11 cellular contexts compared by ENCODE assay signal in genomic region chr18:77478619-77479018, GRCh38.
DNase-seq lines count a peak whose midpoint lies in the region; ATAC-seq and TF ChIP-seq lines count a peak whose summit lies in the region.
"Had no signal": no experiment of that assay in that cellular context is flagged by ENCODE, and none has a peak within 500 bp of the region (broad histone marks: within the 10 kb centered on the region; RNA-seq: fewer than 3 reads in every experiment).

No MANE protein-coding gene starts in this region.

- no peak overlapping the region for H3K4me3 Mint-ChIP-seq in chondrocyte (ENCODE audit: unreplicated experiment)
- H3K4me3 Mint-ChIP-seq: natural killer cell had no signal

- peak; percentile 72 for DNase-seq in Daoy (ENCODE audit: low read depth)
- DNase-seq in MV-4-11 (lab: John Stamatoyannopoulos, UW), result peak; percentile 76
- no peak for DNase-seq in chondrocyte (ENCODE audit: low spot score)
- peak; percentile 34 for DNase-seq in mucosa of gallbladder (ENCODE audit: low spot score)
- no peak for DNase-seq in activated T-cell treated with anti-CD3 and anti-CD28 coated beads, Interleukin-2, amount 50 U/mL, for 48 hours
- DNase-seq: activated CD4-positive, alpha-beta T cell treated with anti-CD3 and anti-CD28 coated beads for 48 hours; natural killer cell; NCI-H1930 had no signal

- H3K27ac Mint-ChIP-seq in chondrocyte (ENCODE audit: unreplicated experiment), result no peak overlapping the region
- H3K27ac Mint-ChIP-seq: natural killer cell had no signal

- ATAC-seq in GM21529 (IDR thresholded peaks at IDR 0.05; ENCODE audit: unreplicated experiment), result no peak
- no peak for ATAC-seq in GM21447 (IDR thresholded peaks at IDR 0.05; ENCODE audit: unreplicated experiment)
- no peak for ATAC-seq in GM21515 (IDR thresholded peaks at IDR 0.05; ENCODE audit: unreplicated experiment)
- ATAC-seq: natural killer cell had no signal

- H3K36me3 Mint-ChIP-seq in chondrocyte (ENCODE audit: low read depth), result peaks cover 1% of the 10 kb centered on the region
- H3K36me3 Mint-ChIP-seq: natural killer cell had no signal

- TF ChIP-seq CTCF in chondrocyte (IDR thresholded peaks at IDR 0.05), result peak; percentile 25

- peaks cover 8% of the 10 kb centered on the region for H3K9me3 Mint-ChIP-seq in chondrocyte (ENCODE audit: low read depth)
- H3K9me3 Mint-ChIP-seq: natural killer cell had no signal

- H3K4me1 Mint-ChIP-seq in chondrocyte (ENCODE audit: low read depth), result peaks cover 16% of the 10 kb centered on the region
- H3K4me1 Mint-ChIP-seq: natural killer cell had no signal

- no peaks in the 10 kb centered on the region for H3K27me3 Mint-ChIP-seq in chondrocyte (ENCODE audit: low read depth)

Comparison
In these comparisons a context has a peak if more than half of its experiments do, and no peak if none do; other contexts are left out.
1. DNase-seq: peak in Daoy (single experiment), MV-4-11 (single experiment) and mucosa of gallbladder (single experiment); none in chondrocyte (single experiment) and activated T-cell treated with anti-CD3 and anti-CD28 coated beads, Interleukin-2, amount 50 U/mL, for 48 hours (0 of 2).